ENCODE assay signal across 13 cellular contexts in genomic region chr2:99572380-99572779, GRCh38.
DNase-seq lines count a peak whose midpoint lies in the region; ATAC-seq and TF ChIP-seq lines count a peak whose summit lies in the region.
"Had no signal": no experiment of that assay in that cellular context is flagged by ENCODE, and none has a peak within 500 bp of the region (broad histone marks: within the 10 kb centered on the region; RNA-seq: fewer than 3 reads in every experiment).

No MANE protein-coding gene starts in this region.

- H3K4me2 ChIP-seq in mesendoderm (ENCODE audit: low read length) = no peak overlapping the region

- H3K79me2 ChIP-seq in mesendoderm (ENCODE audit: control insufficient read depth, insufficient read depth, low read length) = no peaks in the 10 kb centered on the region

- H2BK120ac ChIP-seq in mesendoderm (ENCODE audit: low read depth, low read length) = no peak overlapping the region

- H3K36me3 Mint-ChIP-seq in CD4-positive, alpha-beta T cell (ENCODE audit: low read depth) = peaks cover 23% of the 10 kb centered on the region

- intact Hi-C loops in CD4-positive, alpha-beta T cell (cut with DNase I, micrococcal nuclease) = no loop called here
- intact Hi-C loops in posterior vena cava (cut with DNase I) = no loop called here

- no peak overlapping the region for H3K4ac ChIP-seq in mesendoderm (ENCODE audit: low read depth, low read length)

- H3K79me1 ChIP-seq in mesendoderm (ENCODE audit: low read length) = no peaks in the 10 kb centered on the region

- H2AK5ac ChIP-seq in mesendoderm (ENCODE audit: low read length) = no peak overlapping the region

- no peak overlapping the region for H3K4me3 ChIP-seq in mesendoderm (ENCODE audit: low read length)
- H3K4me3 ChIP-seq: gastroesophageal sphincter had no signal

- H3K4me1 ChIP-seq in mesendoderm (ENCODE audit: control insufficient read depth, low read depth, low read length) = peaks cover 3% of the 10 kb centered on the region

- H3K27me3 ChIP-seq in mesendoderm (ENCODE audit: insufficient read depth, low read length, poor library complexity) = no peaks in the 10 kb centered on the region
- no peaks in the 10 kb centered on the region for H3K27me3 ChIP-seq in CD4-positive, alpha-beta T cell (ENCODE audit: control insufficient read depth, insufficient read depth, low read length)
- H3K27me3 ChIP-seq: gastroesophageal sphincter had no signal

- no peaks in the 10 kb centered on the region for H3K27me3 Mint-ChIP-seq in stimulated activated naive CD8-positive, alpha-beta T cell treated with anti-CD3 and anti-CD28 coated beads, Interleukin-15, amount 100 ng/mL, for 72 hours
- no peaks in the 10 kb centered on the region for H3K27me3 Mint-ChIP-seq in CD4-positive, alpha-beta T cell

- no peak overlapping the region for H3K9ac ChIP-seq in mesendoderm (ENCODE audit: low read length)

- no peak overlapping the region for H2BK5ac ChIP-seq in mesendoderm (ENCODE audit: low read length)

- no peak overlapping the region for H2BK15ac ChIP-seq in mesendoderm (replicated peaks; ENCODE audit: low read depth)

- no peak overlapping the region for H4K5ac ChIP-seq in mesendoderm (ENCODE audit: low read length)

- WGBS in mesendoderm (ENCODE audit: extremely low coverage, insufficient coverage, low lambda C conversion rate) = no CpG with 5 or more reads among the region's 7 CpGs

- H3K18ac ChIP-seq in mesendoderm (ENCODE audit: low read length) = no peak overlapping the region

- no peak overlapping the region for H4K8ac ChIP-seq in mesendoderm (ENCODE audit: low read depth, low read length)

- H3K4me3 Mint-ChIP-seq in stimulated activated naive CD8-positive, alpha-beta T cell treated with anti-CD3 and anti-CD28 coated beads, Interleukin-15, amount 100 ng/mL, for 72 hours = no peak overlapping the region
- H3K4me3 Mint-ChIP-seq in CD4-positive, alpha-beta T cell = no peak overlapping the region

- no peaks in the 10 kb centered on the region for H3K36me3 ChIP-seq in mesendoderm (ENCODE audit: control insufficient read depth, insufficient read depth, low read length)

- POLR2A ChIA-PET in CD4-positive, alpha-beta T cell (lab: Charles Lee) = no interaction called here

- no peak overlapping the region for H3K27ac ChIP-seq in mesendoderm (ENCODE audit: low read depth, low read length)
- no peak overlapping the region for H3K27ac ChIP-seq in CD4-positive, alpha-beta T cell (ENCODE audit: low read depth, low read length)
- H3K27ac ChIP-seq: gastroesophageal sphincter had no signal

- peak; percentile 10 for DNase-seq in A172 (ENCODE audit: low spot score)
- DNase-seq in NCI-H1092 treated with DMSO at 0.1 percent for 48 hours (lab: John Stamatoyannopoulos, UW) = peak; percentile 70
- DNase-seq in astrocyte of the hippocampus (ENCODE audit: low read depth, low spot score) = peak; percentile 82
- peak; percentile 14 for DNase-seq in mesendoderm
- DNase-seq in stimulated activated naive CD8-positive, alpha-beta T cell treated with anti-CD3 and anti-CD28 coated beads, Interleukin-15, amount 100 ng/mL, for 72 hours = no peak
- no peak for DNase-seq in activated naive CD4-positive, alpha-beta T cell (lab: John Stamatoyannopoulos, UW)
- no peak for DNase-seq in CD4-positive, alpha-beta T cell
- DNase-seq in posterior vena cava (ENCODE audit: low spot score) = no peak
- DNase-seq: activated CD4-positive, CD25-positive, alpha-beta regulatory T cell; IMR-90; mammary epithelial cell; SHP77 had no signal

- no peak overlapping the region for H3K56ac ChIP-seq in mesendoderm (ENCODE audit: low read length)

- CTCF ChIA-PET in CD4-positive, alpha-beta T cell (lab: Charles Lee) = interaction anchor here (1.0 kb wide), 1 partner anchor 13 kb away, joined by 3 read pairs; no protein-coding TSS in a partner anchor

- H3K27ac Mint-ChIP-seq in stimulated activated naive CD8-positive, alpha-beta T cell treated with anti-CD3 and anti-CD28 coated beads, Interleukin-15, amount 100 ng/mL, for 72 hours = peak overlapping the region in 1 of 2 donors; percentile 88
- H3K27ac Mint-ChIP-seq in CD4-positive, alpha-beta T cell = no peak overlapping the region

- H3K4me1 Mint-ChIP-seq in stimulated activated naive CD8-positive, alpha-beta T cell treated with anti-CD3 and anti-CD28 coated beads, Interleukin-15, amount 100 ng/mL, for 72 hours = no peaks in the 10 kb centered on the region
- H3K4me1 Mint-ChIP-seq in CD4-positive, alpha-beta T cell (ENCODE audit: low read depth) = no peaks in the 10 kb centered on the region

- no peaks in the 10 kb centered on the region for H3K9me3 ChIP-seq in CD4-positive, alpha-beta T cell (ENCODE audit: control insufficient read depth, low read length)
- H3K9me3 ChIP-seq: gastroesophageal sphincter had no signal

- ATAC-seq in stimulated activated naive CD8-positive, alpha-beta T cell treated with anti-CD3 and anti-CD28 coated beads, Interleukin-15, amount 100 ng/mL, for 72 hours = no peak
- ATAC-seq in CD4-positive, alpha-beta T cell (ENCODE audit: poor library complexity) = no peak
- ATAC-seq: gastroesophageal sphincter had no signal

- no peak for TF ChIP-seq CTCF in CD4-positive, alpha-beta T cell (IDR thresholded peaks at IDR 0.05)

- H3K9me3 Mint-ChIP-seq in stimulated activated naive CD8-positive, alpha-beta T cell treated with anti-CD3 and anti-CD28 coated beads, Interleukin-15, amount 100 ng/mL, for 72 hours = no peaks in the 10 kb centered on the region
- H3K9me3 Mint-ChIP-seq in CD4-positive, alpha-beta T cell = no peaks in the 10 kb centered on the region

- no peak overlapping the region for H3K23ac ChIP-seq in mesendoderm (ENCODE audit: low read length)

Comparison
In these comparisons a context has a peak if more than half of its experiments do, and no peak if none do; other contexts are left out.
1. DNase-seq: peak in A172 (single experiment), NCI-H1092 treated with DMSO at 0.1 percent for 48 hours (single experiment), astrocyte of the hippocampus (single experiment) and mesendoderm (single experiment); none in stimulated activated naive CD8-positive, alpha-beta T cell treated with anti-CD3 and anti-CD28 coated beads, Interleukin-15, amount 100 ng/mL, for 72 hours (0 of 2), activated naive CD4-positive, alpha-beta T cell (0 of 4), CD4-positive, alpha-beta T cell (0 of 10) and posterior vena cava (single experiment).